In genomic region chr11:12889243-12889642, GRCh38 we compare ENCODE assay signal across 9 cellular contexts.
A peak's percentile ranks its signal among the peaks of the same experiment; 100 is the strongest.
DNase-seq lines count a peak whose midpoint lies in the region; ATAC-seq and TF ChIP-seq lines count a peak whose summit lies in the region.
"Had no signal": no experiment of that assay in that cellular context is flagged by ENCODE, and none has a peak within 500 bp of the region (broad histone marks: within the 10 kb centered on the region; RNA-seq: fewer than 3 reads in every experiment).

No MANE protein-coding gene starts in this region.

- no peak overlapping the region for H3K27ac Mint-ChIP-seq in activated CD8-positive, alpha-beta T cell treated with anti-CD3 and anti-CD28 coated beads for 36 hours
- H3K27ac Mint-ChIP-seq: activated naive CD8-positive, alpha-beta T cell had no signal

- H3K36me3 Mint-ChIP-seq in activated CD8-positive, alpha-beta T cell treated with anti-CD3 and anti-CD28 coated beads for 36 hours (ENCODE audit: low read depth) = no peaks in the 10 kb centered on the region
- H3K36me3 Mint-ChIP-seq: activated naive CD8-positive, alpha-beta T cell had no signal

- peaks cover 4% of the 10 kb centered on the region for H3K27me3 Mint-ChIP-seq in activated CD8-positive, alpha-beta T cell treated with anti-CD3 and anti-CD28 coated beads for 36 hours

- ATAC-seq in activated CD8-positive, alpha-beta T cell treated with anti-CD3 and anti-CD28 coated beads for 36 hours = no peak

- intact Hi-C loops in activated CD8-positive, alpha-beta T cell treated with anti-CD3 and anti-CD28 coated beads for 36 hours (cut with micrococcal nuclease) = loop anchor here (2.0 to 10.0 kb wide), 3 partner anchors 214 to 558 kb away; partner anchors contain the start of gene TEAD1

- DNase-seq in H4 (ENCODE audit: low spot score) (peak; percentile 70), astrocyte of the hippocampus (ENCODE audit: low read depth, low spot score) (peak; percentile 90), kidney tubule cell (ENCODE audit: low spot score) (peak; percentile 75), smooth muscle cell of the brain vasculature (ENCODE audit: low read depth, low spot score) (peak; percentile 44), NCI-H82 (lab: John Stamatoyannopoulos, UW) (no peak), HuH-7 (ENCODE audit: low spot score) (no peak)
- DNase-seq in activated CD8-positive, alpha-beta T cell treated with anti-CD3 and anti-CD28 coated beads for 36 hours = no peak
- DNase-seq in activated CD8-positive, alpha-beta memory T cell treated with anti-CD3 and anti-CD28 coated beads, Interleukin-2, amount 50 U/mL, for 4 hours = no peak

- no peaks in the 10 kb centered on the region for H3K4me1 Mint-ChIP-seq in activated CD8-positive, alpha-beta T cell treated with anti-CD3 and anti-CD28 coated beads for 36 hours (ENCODE audit: low read depth)

- POLR2A ChIA-PET in activated CD8-positive, alpha-beta T cell treated with anti-CD3 and anti-CD28 coated beads for 36 hours (lab: Charles Lee) = no interaction called here

- H3K9me3 Mint-ChIP-seq in activated CD8-positive, alpha-beta T cell treated with anti-CD3 and anti-CD28 coated beads for 36 hours = no peaks in the 10 kb centered on the region

- H3K4me3 Mint-ChIP-seq in activated CD8-positive, alpha-beta T cell treated with anti-CD3 and anti-CD28 coated beads for 36 hours = no peak overlapping the region
- H3K4me3 Mint-ChIP-seq: activated naive CD8-positive, alpha-beta T cell had no signal

- no peak for TF ChIP-seq CTCF in activated CD8-positive, alpha-beta T cell treated with anti-CD3 and anti-CD28 coated beads for 36 hours (IDR thresholded peaks at IDR 0.05)

- CTCF ChIA-PET in activated CD8-positive, alpha-beta T cell treated with anti-CD3 and anti-CD28 coated beads for 36 hours (lab: Charles Lee) = interaction anchor here (0.6 to 10.2 kb wide), 32 partner anchors 10 to 841 kb away, joined by 3 to 120 read pairs (median 4); no protein-coding TSS in a partner anchor

Comparison
In these comparisons a context has a peak if more than half of its experiments do, and no peak if none do; other contexts are left out.
1. DNase-seq: peak in H4 (single experiment), astrocyte of the hippocampus (single experiment), kidney tubule cell (single experiment) and smooth muscle cell of the brain vasculature (single experiment); none in NCI-H82 (single experiment), activated CD8-positive, alpha-beta T cell treated with anti-CD3 and anti-CD28 coated beads for 36 hours (single experiment), activated CD8-positive, alpha-beta memory T cell treated with anti-CD3 and anti-CD28 coated beads, Interleukin-2, amount 50 U/mL, for 4 hours (single experiment) and HuH-7 (single experiment).